In genomic region chr6:46129634-46130505, GRCh38 we compare ENCODE assay signal across 8 cellular contexts. TPM values are rescaled to one million over a fixed set of nuclear protein-coding genes. Genes with fewer than 3 reads are reported as not detected.
A peak's percentile ranks its signal among the peaks of the same experiment; 100 is the strongest.
DNase-seq lines count a peak whose midpoint lies in the region; ATAC-seq and TF ChIP-seq lines count a peak whose summit lies in the region.

A gene with protein sequence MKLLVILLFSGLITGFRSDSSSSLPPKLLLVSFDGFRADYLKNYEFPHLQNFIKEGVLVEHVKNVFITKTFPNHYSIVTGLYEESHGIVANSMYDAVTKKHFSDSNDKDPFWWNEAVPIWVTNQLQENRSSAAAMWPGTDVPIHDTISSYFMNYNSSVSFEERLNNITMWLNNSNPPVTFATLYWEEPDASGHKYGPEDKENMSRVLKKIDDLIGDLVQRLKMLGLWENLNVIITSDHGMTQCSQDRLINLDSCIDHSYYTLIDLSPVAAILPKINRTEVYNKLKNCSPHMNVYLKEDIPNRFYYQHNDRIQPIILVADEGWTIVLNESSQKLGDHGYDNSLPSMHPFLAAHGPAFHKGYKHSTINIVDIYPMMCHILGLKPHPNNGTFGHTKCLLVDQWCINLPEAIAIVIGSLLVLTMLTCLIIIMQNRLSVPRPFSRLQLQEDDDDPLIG (plus strand): TSS chr6:46129989. CDS start chr6:46139584, 9,595 bp downstream.

- intact Hi-C loops in right cardiac atrium (cut with DNase I), result no loop called here
- intact Hi-C loops in psoas muscle (cut with DNase I), result loop anchor here in 1 of 2 donors (10.0 kb wide), 1 partner anchor 85 kb away; no protein-coding TSS in a partner anchor

- CTCF ChIA-PET in GM10248 (lab: Yijun Ruan, JAX), result interaction anchor here (1.0 to 2.8 kb wide), 14 partner anchors 9 to 266 kb away, joined by 3 to 13 read pairs (median 4); no protein-coding TSS in a partner anchor

- H3K9me3 ChIP-seq in right cardiac atrium (ENCODE audit: control insufficient read depth, low read length) (no peaks in the 10 kb centered on the region), psoas muscle (no peaks in the 10 kb centered on the region)

- DNase-seq in GM10248 (ENCODE audit: extremely low spot score) (peak; percentile 96), NCI-H1105 treated with DMSO at 0.1 percent for 48 hours (lab: John Stamatoyannopoulos, UW) (peak; percentile 96), T follicular helper cell (ENCODE audit: low read depth) (peak; percentile 84), right cardiac atrium (peak; percentile 90 to 95 (median 95)), psoas muscle (peak; percentile 85 to 95)

- POLR2A ChIA-PET in GM10248 (lab: Yijun Ruan, JAX), result interaction anchor here (1.1 to 1.3 kb wide), 2 partner anchors 10 to 18 kb away, joined by 3 read pairs; no protein-coding TSS in a partner anchor

- WGBS in right cardiac atrium, result under 1% methylated on average over 61 of the region's 61 CpGs
- 0% methylated on average over 59 to 61 of the region's 61 CpGs for whole genome bisulfite sequencing in psoas muscle, 3 donors
- under 1% methylated on average over 61 of the region's 61 CpGs for WGBS in urinary bladder

- peak; percentile 93 for ATAC-seq in HG02571 (IDR thresholded peaks at IDR 0.05; ENCODE audit: unreplicated experiment)
- ATAC-seq in right cardiac atrium, result peak; percentile 100
- ATAC-seq in psoas muscle, result peak; percentile 98 to 100 (median 99)

- H3K36me3 ChIP-seq in psoas muscle (ENCODE audit: insufficient read depth in 1 of 2, low read depth in 1 of 2), result no peaks in the 10 kb centered on the region
- no peaks in the 10 kb centered on the region for H3K36me3 ChIP-seq in urinary bladder (ENCODE audit: insufficient read depth)

- H3K27ac ChIP-seq in angular gyrus (ENCODE audit: low read depth, low read length) (peak within 1 kb of the TSS; percentile 88), right cardiac atrium (ENCODE audit: low read length) (peak within 1 kb of the TSS; percentile 86), psoas muscle (peak within 1 kb of the TSS; percentile 81), urinary bladder (ENCODE audit: low read depth) (no peak within 1 kb of the TSS)

- H3K4me1 ChIP-seq in right cardiac atrium (ENCODE audit: control insufficient read depth, insufficient read depth, low read length) (peaks cover 2% of the 10 kb centered on the region), psoas muscle (peaks cover 34% of the 10 kb centered on the region), urinary bladder (ENCODE audit: insufficient read depth) (peaks cover 2% of the 10 kb centered on the region)

- peak within 1 kb of the TSS; percentile 92 for H3K4me3 ChIP-seq in right cardiac atrium (ENCODE audit: low read length)
- peak within 1 kb of the TSS; percentile 94 for H3K4me3 ChIP-seq in psoas muscle
- H3K4me3 ChIP-seq in urinary bladder (ENCODE audit: low read depth, low read length), result peak within 1 kb of the TSS; percentile 52

- H3K27me3 ChIP-seq in right cardiac atrium (ENCODE audit: control insufficient read depth, insufficient read depth) (no peaks in the 10 kb centered on the region), psoas muscle (ENCODE audit: insufficient read depth in 3 of 3, low read length in 2 of 3) (no peaks in the 10 kb centered on the region)

- TF ChIP-seq CTCF in GM10248 (IDR thresholded peaks at IDR 0.05; ENCODE audit: control extremely low read depth, extremely low read depth, low read depth, missing control alignments), result no peak
- no peak for TF ChIP-seq CTCF in psoas muscle (IDR thresholded peaks at IDR 0.05)

RNA-seq across cellular contexts. Expression of the gene that starts here (rescaled TPM):
- total RNA-seq in right cardiac atrium, result 10 to 100 TPM; 22.5 to 29.9 (median 24.5) TPM
- 16.6 TPM for polyA plus RNA-seq in right cardiac atrium
- 10 to 100 TPM; 14.2 to 22.1 (median 20.5) TPM for total RNA-seq in psoas muscle
- polyA plus RNA-seq in psoas muscle, result 10 to 100 TPM in 2 of 3 donors, 1 to 10 TPM in 1; 8.1 to 28.5 (median 13.8) TPM
- total RNA-seq in urinary bladder, result 13.6 TPM
- 11.6 TPM for polyA plus RNA-seq in urinary bladder
